ENCODE assay signal across 24 cellular contexts in genomic region chr6:139252018-139252390, GRCh38. TPM values are rescaled to one million over a fixed set of nuclear protein-coding genes. Genes with fewer than 3 reads are reported as not detected.
DNase-seq lines count a peak whose midpoint lies in the region; ATAC-seq and TF ChIP-seq lines count a peak whose summit lies in the region.
"Had no signal": no experiment of that assay in that cellular context is flagged by ENCODE, and none has a peak within 500 bp of the region (broad histone marks: within the 10 kb centered on the region; RNA-seq: fewer than 3 reads in every experiment).

No MANE protein-coding gene starts in this region.

- intact Hi-C loops in CD4-positive, alpha-beta memory T cell (cut with micrococcal nuclease) = loop anchor here (5.0 kb wide), 1 partner anchor 70 kb away; no protein-coding TSS in a partner anchor
- intact Hi-C loops in activated T-helper 1 cell treated with anti-CD3 and anti-CD28 coated beads, Interleukin-12 subunit alpha, Interleukin-12 subunit beta, Interleukin-2, Interleukin-4 antibody, amounts not matched to agents 30 ng/mL and 10 ng/mL and 1 ng/mL, durations not matched to agents 14 hours and 24 hours and 36 hours (cut with micrococcal nuclease) = no loop called here

- H3K27me3 ChIP-seq in CD4-positive, alpha-beta memory T cell (ENCODE audit: insufficient read depth, low read length) = no peaks in the 10 kb centered on the region
- no peaks in the 10 kb centered on the region for H3K27me3 ChIP-seq in parathyroid adenoma (ENCODE audit: control insufficient read depth, insufficient read depth, low read length)
- H3K27me3 ChIP-seq: BE2C had no signal

- H3K27ac Mint-ChIP-seq in activated CD8-positive, alpha-beta memory T cell treated with anti-CD3 and anti-CD28 coated beads, Interleukin-2, amount 10 ng/mL, durations not matched to agents 7 days and 5 days = peak overlapping the region; percentile 86
- peak overlapping the region; percentile 74 to 99 (median 94) for H3K27ac Mint-ChIP-seq in CD4-positive, alpha-beta memory T cell
- H3K27ac Mint-ChIP-seq in activated T-helper 1 cell treated with anti-CD3 and anti-CD28 coated beads, Interleukin-12 subunit alpha, Interleukin-12 subunit beta, Interleukin-2, Interleukin-4 antibody, amounts not matched to agents 30 ng/mL and 10 ng/mL and 1 ng/mL, durations not matched to agents 14 hours and 24 hours and 36 hours = peak overlapping the region; percentile 74
- H3K27ac Mint-ChIP-seq: activated naive CD4-positive, alpha-beta T cell treated with anti-CD3 and anti-CD28 coated beads for 36 hours had no signal

- peaks cover 2% of the 10 kb centered on the region for H3K9me3 Mint-ChIP-seq in activated CD8-positive, alpha-beta memory T cell treated with anti-CD3 and anti-CD28 coated beads, Interleukin-2, amount 10 ng/mL, durations not matched to agents 7 days and 5 days (ENCODE audit: low read depth)
- H3K9me3 Mint-ChIP-seq in CD4-positive, alpha-beta memory T cell = peaks cover 0 to 2% (median 0%) of the 10 kb centered on the region in 8 donors
- no peaks in the 10 kb centered on the region for H3K9me3 Mint-ChIP-seq in activated T-helper 1 cell treated with anti-CD3 and anti-CD28 coated beads, Interleukin-12 subunit alpha, Interleukin-12 subunit beta, Interleukin-2, Interleukin-4 antibody, amounts not matched to agents 30 ng/mL and 10 ng/mL and 1 ng/mL, durations not matched to agents 14 hours and 24 hours and 36 hours
- H3K9me3 Mint-ChIP-seq: activated naive CD4-positive, alpha-beta T cell treated with anti-CD3 and anti-CD28 coated beads for 36 hours; memory B cell had no signal

- no peak overlapping the region for H3K4me2 ChIP-seq in parathyroid adenoma (ENCODE audit: low read length)

- CTCF ChIA-PET in activated CD8-positive, alpha-beta memory T cell treated with anti-CD3 and anti-CD28 coated beads, Interleukin-2, amount 10 ng/mL, durations not matched to agents 7 days and 5 days (lab: Charles Lee) = interaction anchor here (1.0 kb wide), 1 partner anchor 113 kb away, joined by 7 read pairs; no protein-coding TSS in a partner anchor
- CTCF ChIA-PET in CD4-positive, alpha-beta memory T cell (lab: Charles Lee; ENCODE audit: partially characterized antibody) = interaction anchor here (1.6 to 1.9 kb wide), 2 partner anchors 28 to 40 kb away, joined by 3 to 8 read pairs; partner anchors contain the start of gene TXLNB

- POLR2A ChIA-PET in CD4-positive, alpha-beta memory T cell (lab: Charles Lee; ENCODE audit: partially characterized antibody) = no interaction called here

- TF ChIP-seq CTCF in parathyroid adenoma (IDR thresholded peaks at IDR 0.05) = no peak

- DNase-seq in activated CD8-positive, alpha-beta memory T cell treated with anti-CD3 and anti-CD28 coated beads, Interleukin-2, amount 10 ng/mL, durations not matched to agents 7 days and 5 days = no peak
- no peak for DNase-seq in activated CD8-positive, alpha-beta memory T cell treated with anti-CD3 and anti-CD28 coated beads for 24 hours
- no peak for DNase-seq in CD4-positive, alpha-beta memory T cell
- DNase-seq in activated T-helper 1 cell treated with anti-CD3 and anti-CD28 coated beads, Interleukin-12 subunit alpha, Interleukin-12 subunit beta, Interleukin-2, Interleukin-4 antibody, amounts not matched to agents 30 ng/mL and 10 ng/mL and 1 ng/mL, durations not matched to agents 14 hours and 24 hours and 36 hours (ENCODE audit: low spot score) = no peak
- DNase-seq in SHP77 (lab: John Stamatoyannopoulos, UW) = no peak
- DNase-seq: activated CD4-positive, alpha-beta T cell treated with anti-CD3 and anti-CD28 coated beads, Interleukin-2, amount 50 U/mL, for 4 hours; activated naive CD4-positive, alpha-beta T cell treated with anti-CD3 and anti-CD28 coated beads for 36 hours; amygdala; BE2C; glutamatergic neuron; kidney glomerular epithelial cell; MM.1S; NCI-H1417 treated with DMSO at 0.1 percent for 48 hours; NCI-H524; nucleus accumbens; stimulated activated CD4-positive, alpha-beta T cell treated with anti-CD3 and anti-CD28 coated beads, Interleukin-2, amount 100 ng/mL, for 48 hours; stimulated activated naive CD4-positive, alpha-beta T cell; WERI-Rb-1 had no signal

- ATAC-seq in activated CD8-positive, alpha-beta memory T cell treated with anti-CD3 and anti-CD28 coated beads, Interleukin-2, amount 10 ng/mL, durations not matched to agents 7 days and 5 days = no peak
- ATAC-seq in HG02759 (IDR thresholded peaks at IDR 0.05; ENCODE audit: unreplicated experiment) (no peak), GM18870 (IDR thresholded peaks at IDR 0.05; ENCODE audit: unreplicated experiment) (no peak)
- ATAC-seq: K562 had no signal

- peaks cover 40% of the 10 kb centered on the region for H3K4me1 Mint-ChIP-seq in activated CD8-positive, alpha-beta memory T cell treated with anti-CD3 and anti-CD28 coated beads, Interleukin-2, amount 10 ng/mL, durations not matched to agents 7 days and 5 days
- peaks cover 46 to 61% (median 51%) of the 10 kb centered on the region in 4 donors for H3K4me1 Mint-ChIP-seq in CD4-positive, alpha-beta memory T cell
- peaks cover 52% of the 10 kb centered on the region for H3K4me1 Mint-ChIP-seq in activated T-helper 1 cell treated with anti-CD3 and anti-CD28 coated beads, Interleukin-12 subunit alpha, Interleukin-12 subunit beta, Interleukin-2, Interleukin-4 antibody, amounts not matched to agents 30 ng/mL and 10 ng/mL and 1 ng/mL, durations not matched to agents 14 hours and 24 hours and 36 hours (ENCODE audit: low read depth)

- no peak overlapping the region for H3K4me3 ChIP-seq in CD4-positive, alpha-beta memory T cell (ENCODE audit: low read length in 2 of 2)
- H3K4me3 ChIP-seq in parathyroid adenoma (ENCODE audit: low read depth, low read length) = no peak overlapping the region
- H3K4me3 ChIP-seq: K562 had no signal

- peak overlapping the region; percentile 72 for H2AFZ ChIP-seq in parathyroid adenoma

- H3K36me3 ChIP-seq in CD4-positive, alpha-beta memory T cell (ENCODE audit: insufficient read depth, low read length) = no peaks in the 10 kb centered on the region
- no peaks in the 10 kb centered on the region for H3K36me3 ChIP-seq in parathyroid adenoma (ENCODE audit: control insufficient read depth, insufficient read depth, low read length)
- H3K36me3 ChIP-seq: BE2C, WERI-Rb-1 had no signal

- peaks cover 60% of the 10 kb centered on the region for H3K4me1 ChIP-seq in CD4-positive, alpha-beta memory T cell (ENCODE audit: insufficient read depth, low read length)
- H3K4me1 ChIP-seq in parathyroid adenoma = peaks cover 14% of the 10 kb centered on the region
- H3K4me1 ChIP-seq: BE2C had no signal

- peak overlapping the region; percentile 40 for H3K27ac ChIP-seq in CD4-positive, alpha-beta memory T cell (ENCODE audit: low read depth, low read length)
- H3K27ac ChIP-seq in parathyroid adenoma = no peak overlapping the region
- H3K27ac ChIP-seq: WERI-Rb-1 had no signal

- H3K4me3 Mint-ChIP-seq in activated CD8-positive, alpha-beta memory T cell treated with anti-CD3 and anti-CD28 coated beads, Interleukin-2, amount 10 ng/mL, durations not matched to agents 7 days and 5 days = no peak overlapping the region
- peak overlapping the region in 4 of 8 donors; percentile 49 to 88 (median 66) for H3K4me3 Mint-ChIP-seq in CD4-positive, alpha-beta memory T cell
- peak overlapping the region; percentile 61 for H3K4me3 Mint-ChIP-seq in activated T-helper 1 cell treated with anti-CD3 and anti-CD28 coated beads, Interleukin-12 subunit alpha, Interleukin-12 subunit beta, Interleukin-2, Interleukin-4 antibody, amounts not matched to agents 30 ng/mL and 10 ng/mL and 1 ng/mL, durations not matched to agents 14 hours and 24 hours and 36 hours
- H3K4me3 Mint-ChIP-seq: activated naive CD4-positive, alpha-beta T cell treated with anti-CD3 and anti-CD28 coated beads for 36 hours; memory B cell had no signal

- H3K9ac ChIP-seq in parathyroid adenoma = no peak overlapping the region

- H3K9me3 ChIP-seq in CD4-positive, alpha-beta memory T cell (ENCODE audit: control insufficient read depth in 1 of 2, low read length in 2 of 2) = no peaks in the 10 kb centered on the region
- no peaks in the 10 kb centered on the region for H3K9me3 ChIP-seq in parathyroid adenoma (ENCODE audit: control insufficient read depth, low read length)
- H3K9me3 ChIP-seq: BE2C had no signal

- no peaks in the 10 kb centered on the region for H3K79me2 ChIP-seq in parathyroid adenoma

- H3K27me3 Mint-ChIP-seq in activated CD8-positive, alpha-beta memory T cell treated with anti-CD3 and anti-CD28 coated beads, Interleukin-2, amount 10 ng/mL, durations not matched to agents 7 days and 5 days = no peaks in the 10 kb centered on the region
- no peaks in the 10 kb centered on the region for H3K27me3 Mint-ChIP-seq in CD4-positive, alpha-beta memory T cell
- H3K27me3 Mint-ChIP-seq in activated T-helper 1 cell treated with anti-CD3 and anti-CD28 coated beads, Interleukin-12 subunit alpha, Interleukin-12 subunit beta, Interleukin-2, Interleukin-4 antibody, amounts not matched to agents 30 ng/mL and 10 ng/mL and 1 ng/mL, durations not matched to agents 14 hours and 24 hours and 36 hours (ENCODE audit: insufficient read depth) = no peaks in the 10 kb centered on the region
- H3K27me3 Mint-ChIP-seq: memory B cell had no signal

- peaks cover 2% of the 10 kb centered on the region for H3K36me3 Mint-ChIP-seq in activated CD8-positive, alpha-beta memory T cell treated with anti-CD3 and anti-CD28 coated beads, Interleukin-2, amount 10 ng/mL, durations not matched to agents 7 days and 5 days
- peaks cover 0 to 3% of the 10 kb centered on the region in 2 donors for H3K36me3 Mint-ChIP-seq in CD4-positive, alpha-beta memory T cell
- H3K36me3 Mint-ChIP-seq in activated T-helper 1 cell treated with anti-CD3 and anti-CD28 coated beads, Interleukin-12 subunit alpha, Interleukin-12 subunit beta, Interleukin-2, Interleukin-4 antibody, amounts not matched to agents 30 ng/mL and 10 ng/mL and 1 ng/mL, durations not matched to agents 14 hours and 24 hours and 36 hours (ENCODE audit: low read depth) = peaks cover 1% of the 10 kb centered on the region

RNA-seq across cellular contexts. Expression of gene TXLNB, which starts 39.8 kb away (rescaled TPM):
- under 1 TPM; 0.23 to 0.38 TPM for total RNA-seq in activated CD8-positive, alpha-beta memory T cell treated with anti-CD3 and anti-CD28 coated beads, Interleukin-2, amount 10 ng/mL, durations not matched to agents 7 days and 5 days
- total RNA-seq in CD4-positive, alpha-beta memory T cell = 1 to 10 TPM; 1.4 to 1.6 TPM
- polyA plus RNA-seq in CD4-positive, alpha-beta memory T cell = under 1 TPM in 1 of 2 donors, not detected in 1; 0.78 TPM
- 0.08 TPM in 1 of 2 replicates, not detected in the other for total RNA-seq in activated T-helper 1 cell treated with anti-CD3 and anti-CD28 coated beads, Interleukin-12 subunit alpha, Interleukin-12 subunit beta, Interleukin-2, Interleukin-4 antibody, amounts not matched to agents 30 ng/mL and 10 ng/mL and 1 ng/mL, durations not matched to agents 14 hours and 24 hours and 36 hours
- total RNA-seq: HT-29, K562 had no signal
- polyA plus RNA-seq: K562 had no signal
